1 cellular context compared by ENCODE assay signal in genomic region chrX:109742722-109743121, GRCh38.
TF ChIP-seq lines count a peak whose summit lies in the region.

No MANE protein-coding gene starts in this region.

TF ChIP-seq in HepG2, 621 proteins besides CTCF, POLR2A, EP300 and RAD21:
- peak; percentile 38; the same call in 1 of the 2 replicates for TF ChIP-seq CEBPB (IDR thresholded peaks at IDR 0.05; ENCODE audit: borderline replicate concordance, low read depth, low read length)
- no peak for TF ChIP-seq ZNF564 (CRISPR knock-in tag; IDR thresholded peaks at IDR 0.05)
- TF ChIP-seq HDAC1 (CRISPR knock-in tag; IDR thresholded peaks at IDR 0.05) = no peak
